In the genomic region with DNA sequence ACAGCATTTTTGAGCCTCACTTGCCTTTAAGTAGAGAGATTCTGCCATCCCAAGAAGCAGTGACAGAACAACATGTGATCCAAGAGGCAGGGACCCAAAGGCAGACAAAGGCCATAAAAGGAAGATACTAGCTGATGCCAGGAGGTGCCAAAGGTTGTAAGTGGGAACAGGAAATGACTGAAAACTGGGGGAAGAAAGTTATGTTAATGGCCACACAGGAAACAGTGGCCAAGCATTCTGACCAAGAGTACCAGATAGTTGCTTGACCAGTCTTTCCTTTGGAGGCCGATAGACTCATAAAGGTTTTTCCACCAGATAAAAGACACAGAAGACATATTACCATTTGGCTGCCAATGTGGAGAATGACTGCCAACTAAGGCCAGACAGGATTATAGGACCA, we compare ENCODE assay signal across 1 cellular context.
TF ChIP-seq lines count a peak whose summit lies in the region.

No MANE protein-coding gene starts in this region.

TF ChIP-seq in GM12878, 131 proteins besides CTCF, POLR2A, EP300 and RAD21 (continued from another document):
- TF ChIP-seq EZH2 (IDR thresholded peaks at IDR 0.05; ENCODE audit: borderline replicate concordance, control insufficient read depth, low read depth, low read length): no peak
- no peak for TF ChIP-seq NR2F1 (conservative IDR thresholded peaks at IDR 0.05)
- TF ChIP-seq RUNX3 (IDR thresholded peaks at IDR 0.05; ENCODE audit: low read length): no peak
- no peak for TF ChIP-seq RB1 (IDR thresholded peaks at IDR 0.05; ENCODE audit: borderline replicate concordance)
- TF ChIP-seq, protein P1, sequence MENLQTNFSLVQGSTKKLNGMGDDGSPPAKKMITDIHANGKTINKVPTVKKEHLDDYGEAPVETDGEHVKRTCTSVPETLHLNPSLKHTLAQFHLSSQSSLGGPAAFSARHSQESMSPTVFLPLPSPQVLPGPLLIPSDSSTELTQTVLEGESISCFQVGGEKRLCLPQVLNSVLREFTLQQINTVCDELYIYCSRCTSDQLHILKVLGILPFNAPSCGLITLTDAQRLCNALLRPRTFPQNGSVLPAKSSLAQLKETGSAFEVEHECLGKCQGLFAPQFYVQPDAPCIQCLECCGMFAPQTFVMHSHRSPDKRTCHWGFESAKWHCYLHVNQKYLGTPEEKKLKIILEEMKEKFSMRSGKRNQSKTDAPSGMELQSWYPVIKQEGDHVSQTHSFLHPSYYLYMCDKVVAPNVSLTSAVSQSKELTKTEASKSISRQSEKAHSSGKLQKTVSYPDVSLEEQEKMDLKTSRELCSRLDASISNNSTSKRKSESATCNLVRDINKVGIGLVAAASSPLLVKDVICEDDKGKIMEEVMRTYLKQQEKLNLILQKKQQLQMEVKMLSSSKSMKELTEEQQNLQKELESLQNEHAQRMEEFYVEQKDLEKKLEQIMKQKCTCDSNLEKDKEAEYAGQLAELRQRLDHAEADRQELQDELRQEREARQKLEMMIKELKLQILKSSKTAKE (IDR thresholded peaks at IDR 0.05; ENCODE audit: low read depth, poor library complexity, severe bottlenecking): no peak
